Comparison of ENCODE assay signal across 23 cellular contexts in the genomic region with DNA sequence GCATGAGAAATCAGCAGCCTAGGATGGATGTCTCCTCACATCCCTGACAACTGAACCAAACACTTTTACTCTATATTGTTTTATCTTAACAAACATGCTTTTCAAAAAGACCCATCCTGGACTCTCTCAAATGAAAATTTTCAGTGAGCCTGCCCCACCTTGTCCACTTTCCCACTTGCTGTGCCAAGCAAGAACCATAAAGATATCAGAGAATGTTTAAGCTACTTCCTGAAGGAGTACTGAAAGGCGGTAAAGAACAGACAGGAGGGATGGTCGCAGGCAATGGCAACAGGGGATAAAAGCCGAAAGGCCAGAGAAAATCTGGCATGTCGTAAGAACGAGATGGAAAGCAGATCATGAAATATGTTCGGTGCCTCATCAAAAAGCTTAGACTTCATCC. TPM values are rescaled to one million over a fixed set of nuclear protein-coding genes. Genes with fewer than 3 reads are reported as not detected.
A peak's percentile ranks its signal among the peaks of the same experiment; 100 is the strongest.
DNase-seq lines count a peak whose midpoint lies in the region; ATAC-seq, FAIRE-seq and TF ChIP-seq lines count a peak whose summit lies in the region.
"Had no signal": no experiment of that assay in that cellular context is flagged by ENCODE, and none has a peak within 500 bp of the region (broad histone marks: within the 10 kb centered on the region; RNA-seq: fewer than 3 reads in every experiment).

No MANE protein-coding gene starts in this region.

- TF ChIP-seq CTCF in liver (IDR thresholded peaks at IDR 0.05; ENCODE audit: low read depth, low read length, missing input control) (no peak), HepG2 (CRISPR knock-in tag; IDR thresholded peaks at IDR 0.05) (no peak), endothelial cell of umbilical vein (IDR thresholded peaks at IDR 0.05; ENCODE audit: extremely low read depth in 1 of 2, insufficient read depth in 1 of 2, low read depth in 1 of 2, low read length in 2 of 2) (no peak), osteocyte (IDR thresholded peaks at IDR 0.05) (no peak)

- H3K4me2 ChIP-seq in HepG2 (ENCODE audit: low read depth, low read length) (no peak overlapping the region), endothelial cell of umbilical vein (ENCODE audit: insufficient read depth, low read length) (peak overlapping the region; percentile 94)

- H3K4me1 ChIP-seq in liver (ENCODE audit: control insufficient read depth in 4 of 4, insufficient read depth in 4 of 4, low read length in 3 of 4) (peaks cover 0 to 14% (median 7%) of the 10 kb centered on the region in 4 donors), HepG2 (ENCODE audit: insufficient read depth, low read length) (peaks cover 39% of the 10 kb centered on the region), endothelial cell of umbilical vein (ENCODE audit: control insufficient read depth, extremely low read depth, insufficient read depth, low read length) (peaks cover 85% of the 10 kb centered on the region)

- H3K79me2 ChIP-seq in HepG2 (ENCODE audit: insufficient read depth, low read length) (peaks cover 82% of the 10 kb centered on the region), endothelial cell of umbilical vein (ENCODE audit: control insufficient read depth, insufficient read depth, low read length) (peaks cover 90% of the 10 kb centered on the region)

- dilution Hi-C loops in endothelial cell of umbilical vein (cut with MboI; ENCODE audit: extremely low pct_ligation_motif_present, low sequenced_read_pairs), result loop anchor here (25.0 kb wide), 1 partner anchor 267 kb away; no protein-coding TSS in a partner anchor

- H3K27ac ChIP-seq in liver (ENCODE audit: low read depth in 1 of 2, low read length in 2 of 2) (peak overlapping the region; percentile 14 to 39), HepG2 (ENCODE audit: extremely low read length, insufficient read depth, low read length) (no peak overlapping the region), endothelial cell of umbilical vein (ENCODE audit: insufficient read depth, low read depth, low read length) (peak overlapping the region; percentile 63)

- no peak for ATAC-seq in HepG2
- no peak for ATAC-seq in HG03378 (IDR thresholded peaks at IDR 0.05; ENCODE audit: unreplicated experiment)
- ATAC-seq: gastroesophageal sphincter; K562; naive thymus-derived CD4-positive, alpha-beta T cell had no signal

- CTCF ChIA-PET in HepG2 (lab: Yijun Ruan, JAX; ENCODE audit: low intra/inter-chr PET ratio, low total read pairs), result no interaction called here
- CTCF ChIA-PET in endothelial cell of umbilical vein (lab: Charles Lee), result interaction anchor here (0.9 to 3.7 kb wide), 12 partner anchors 10 to 286 kb away, joined by 3 to 34 read pairs (median 6); a partner anchor contains a TSS

- H2AFZ ChIP-seq in HepG2 (ENCODE audit: low read length) (no peak overlapping the region), endothelial cell of umbilical vein (ENCODE audit: low read depth, low read length) (no peak overlapping the region)

- no TSS peak for BruUV-seq in HepG2 (replicated peaks; lab: Mats Ljungman, UMichigan)
- BruUV-seq in endothelial cell of umbilical vein (replicated peaks; lab: Mats Ljungman, UMichigan), result no TSS peak

- POLR2A ChIA-PET in HepG2 (lab: Yijun Ruan, JAX), result no interaction called here
- POLR2A ChIA-PET in endothelial cell of umbilical vein (lab: Charles Lee), result interaction anchor here (1.0 to 2.4 kb wide), 3 partner anchors 10 to 49 kb away, joined by 4 to 17 read pairs (median 5); a partner anchor contains a TSS

- TF ChIP-seq EP300 in HepG2 (IDR thresholded peaks at IDR 0.05; ENCODE audit: low read depth in 2 of 2, low read length in 2 of 2) (no peak), HepG2 (CRISPR knock-in tag; IDR thresholded peaks at IDR 0.05; ENCODE audit: borderline replicate concordance) (no peak)

- peaks cover under 1% of the 10 kb centered on the region for H3K36me3 Mint-ChIP-seq in osteocyte (ENCODE audit: unreplicated experiment)
- H3K36me3 Mint-ChIP-seq: CD4-positive, alpha-beta memory T cell; naive thymus-derived CD4-positive, alpha-beta T cell had no signal

- peaks cover 80% of the 10 kb centered on the region for H3K4me1 Mint-ChIP-seq in osteocyte (ENCODE audit: unreplicated experiment)
- H3K4me1 Mint-ChIP-seq: CD4-positive, alpha-beta memory T cell had no signal

- TF ChIP-seq RAD21 in liver (IDR thresholded peaks at IDR 0.05) (no peak), HepG2 (CRISPR knock-in tag; IDR thresholded peaks at IDR 0.05) (no peak)

- DNase-seq in HepG2 (ENCODE audit: low spot score) (no peak), endothelial cell of umbilical vein (ENCODE audit: low read depth, low spot score) (peak; percentile 34), osteocyte (ENCODE audit: extremely low spot score, unreplicated experiment) (no peak), NCI-H2081 (lab: John Stamatoyannopoulos, UW) (no peak), LoVo (ENCODE audit: low spot score) (no peak), A172 (ENCODE audit: low spot score) (no peak)
- DNase-seq: activated CD4-positive, alpha-beta memory T cell treated with anti-CD3 and anti-CD28 coated beads, Interleukin-2, amount 10 ng/mL, durations not matched to agents 7 days and 5 days; activated naive CD4-positive, alpha-beta T cell treated with anti-CD3 and anti-CD28 coated beads for 36 hours; activated T-cell treated with anti-CD3 and anti-CD28 coated beads, Interleukin-2, amount 50 U/mL, for 1 hour; CD4-positive, alpha-beta memory T cell; DMS79; left lung; naive thymus-derived CD4-positive, alpha-beta T cell; NCI-H1092 treated with DMSO at 0.1 percent for 48 hours; NCI-H526 treated with DMSO at 0.1 percent for 48 hours; SIG-M5; T-helper 2 cell had no signal

- H3K27ac Mint-ChIP-seq in osteocyte (ENCODE audit: unreplicated experiment), result peak overlapping the region; percentile 85
- H3K27ac Mint-ChIP-seq: activated CD4-positive, alpha-beta memory T cell treated with anti-CD3 and anti-CD28 coated beads, Interleukin-2, amount 10 ng/mL, durations not matched to agents 7 days and 5 days; activated naive CD4-positive, alpha-beta T cell treated with anti-CD3 and anti-CD28 coated beads for 36 hours; CD4-positive, alpha-beta memory T cell; dendritic cell treated with granulocyte-macrophage colony-stimulating factor and Interleukin-4, amounts not matched to agents 40 ng/mL and 50 ng/mL, for 4 days; naive thymus-derived CD4-positive, alpha-beta T cell had no signal

- in situ Hi-C loops in HepG2 (cut with HindIII; ENCODE audit: extremely low pct_ligation_motif_present, low pct_unique_long_range_greater_than_20kb), result no loop called here

- H3K9ac ChIP-seq in liver (ENCODE audit: low read depth in 1 of 2, low read length in 2 of 2) (no peak overlapping the region), HepG2 (ENCODE audit: insufficient read depth, low read depth, low read length) (no peak overlapping the region), endothelial cell of umbilical vein (replicated peaks; ENCODE audit: extremely low read depth, insufficient read depth, low read length) (peak overlapping the region; percentile 78)

- no peaks in the 10 kb centered on the region for H3K27me3 Mint-ChIP-seq in osteocyte (ENCODE audit: unreplicated experiment)
- H3K27me3 Mint-ChIP-seq: dendritic cell treated with granulocyte-macrophage colony-stimulating factor and Interleukin-4, amounts not matched to agents 40 ng/mL and 50 ng/mL, for 4 days had no signal

- H3K27me3 ChIP-seq in liver (ENCODE audit: control insufficient read depth in 4 of 4, insufficient read depth in 4 of 4, low read length in 3 of 4) (no peaks in the 10 kb centered on the region), HepG2 (ENCODE audit: control insufficient read depth in 1 of 2, insufficient read depth in 2 of 2, low read length in 2 of 2) (no peaks in the 10 kb centered on the region; a peak in 1 of 5 replicates), endothelial cell of umbilical vein (ENCODE audit: control insufficient read depth in 2 of 2, insufficient read depth in 2 of 2, low read length in 2 of 2) (no peaks in the 10 kb centered on the region)
- H3K27me3 ChIP-seq: gastroesophageal sphincter, left lung had no signal

- H3K4me3 ChIP-seq in liver (ENCODE audit: low read depth in 1 of 3, low read length in 3 of 3), result no peak overlapping the region
- H3K4me3 ChIP-seq in HepG2 (replicated peaks in 1 of 3; ENCODE audit: insufficient read depth in 1 of 3, low read depth in 2 of 3, low read length in 3 of 3), result no peak overlapping the region
- no peak overlapping the region for H3K4me3 ChIP-seq in endothelial cell of umbilical vein (replicated peaks in 1 of 3; ENCODE audit: insufficient read depth in 1 of 3, low read depth in 1 of 3, low read length in 3 of 3)
- H3K4me3 ChIP-seq: gastroesophageal sphincter, K562, left lung, thoracic aorta had no signal

- intact Hi-C loops in HepG2 (cut with micrococcal nuclease; ENCODE audit: unreplicated experiment) (no loop called here), endothelial cell of umbilical vein (cut with micrococcal nuclease) (loop anchor here (1.0 kb wide), 1 partner anchor 44 kb away; no protein-coding TSS in a partner anchor)

- TF ChIP-seq POLR2A in HepG2 (IDR thresholded peaks at IDR 0.05; ENCODE audit: insufficient read depth in 1 of 2, low read depth in 2 of 2, low read length in 2 of 2) (no peak), endothelial cell of umbilical vein (IDR thresholded peaks at IDR 0.05; ENCODE audit: low read depth, low read length) (no peak)

- no peak for FAIRE-seq in HepG2 (lab: Jason Lieb, UNC)
- no peak for FAIRE-seq in endothelial cell of umbilical vein (lab: Jason Lieb, UNC)
- FAIRE-seq: K562 had no signal

- H3K9me3 Mint-ChIP-seq in osteocyte (ENCODE audit: unreplicated experiment), result no peaks in the 10 kb centered on the region
- H3K9me3 Mint-ChIP-seq: activated CD4-positive, alpha-beta memory T cell treated with anti-CD3 and anti-CD28 coated beads, Interleukin-2, amount 10 ng/mL, durations not matched to agents 7 days and 5 days; activated naive CD4-positive, alpha-beta T cell treated with anti-CD3 and anti-CD28 coated beads for 36 hours; CD4-positive, alpha-beta memory T cell; dendritic cell treated with granulocyte-macrophage colony-stimulating factor and Interleukin-4, amounts not matched to agents 40 ng/mL and 50 ng/mL, for 4 days had no signal

- H3K36me3 ChIP-seq in liver (ENCODE audit: control insufficient read depth in 4 of 4, insufficient read depth in 3 of 4, low read depth in 1 of 4, low read length in 3 of 4) (no peaks in the 10 kb centered on the region), HepG2 (replicated peaks in 1 of 2; ENCODE audit: control insufficient read depth in 1 of 2, insufficient read depth in 2 of 2, low read length in 2 of 2) (no peaks in the 10 kb centered on the region), endothelial cell of umbilical vein (ENCODE audit: control insufficient read depth in 2 of 2, extremely low read depth in 1 of 2, insufficient read depth in 2 of 2, low read length in 2 of 2) (no peaks in the 10 kb centered on the region)
- H3K36me3 ChIP-seq: gastroesophageal sphincter, left lung, thoracic aorta had no signal

- no peak overlapping the region for H3K4me3 Mint-ChIP-seq in osteocyte (ENCODE audit: unreplicated experiment)
- H3K4me3 Mint-ChIP-seq: activated CD4-positive, alpha-beta memory T cell treated with anti-CD3 and anti-CD28 coated beads, Interleukin-2, amount 10 ng/mL, durations not matched to agents 7 days and 5 days; activated naive CD4-positive, alpha-beta T cell treated with anti-CD3 and anti-CD28 coated beads for 36 hours; CD4-positive, alpha-beta memory T cell; dendritic cell treated with granulocyte-macrophage colony-stimulating factor and Interleukin-4, amounts not matched to agents 40 ng/mL and 50 ng/mL, for 4 days; naive thymus-derived CD4-positive, alpha-beta T cell had no signal

- 87% methylated on average over 6 of the region's 6 CpGs for WGBS in liver
- 96% methylated on average over 6 of the region's 6 CpGs for WGBS in HepG2 (ENCODE audit: low lambda C conversion rate)

- H3K9me3 ChIP-seq in liver (ENCODE audit: control insufficient read depth in 4 of 4, low read length in 3 of 4) (no peaks in the 10 kb centered on the region), HepG2 (ENCODE audit: low read length) (no peaks in the 10 kb centered on the region), endothelial cell of umbilical vein (replicated peaks; ENCODE audit: control insufficient read depth, insufficient read depth, low read length) (no peaks in the 10 kb centered on the region)
- H3K9me3 ChIP-seq: gastroesophageal sphincter, left lung, thoracic aorta had no signal

- H4K20me1 ChIP-seq in HepG2 (ENCODE audit: insufficient read depth, low read length) (no peaks in the 10 kb centered on the region; the same call in 1 of the 2 replicates), endothelial cell of umbilical vein (replicated peaks; ENCODE audit: control insufficient read depth, extremely low read depth, insufficient read depth, low read length) (no peaks in the 10 kb centered on the region)

- no peaks in the 10 kb centered on the region for H3K9me1 ChIP-seq in endothelial cell of umbilical vein (replicated peaks; ENCODE audit: control insufficient read depth, extremely low read depth, insufficient read depth, low read length)

RNA-seq across cellular contexts. Expression of a gene that starts 10.5 kb away (rescaled TPM):
- total RNA-seq in liver (10 to 100 TPM in 1 of 2 donors, 1 to 10 TPM in 1; 8.8 to 31.5 TPM), HepG2 (2016; rRNA removed; fragmentation: Illumina TruSeq; extraction: Trizol) (17.0 and 19.7 TPM in 2 replicates), endothelial cell of umbilical vein (124 and 162 TPM in 2 replicates), osteocyte (56.2 and 62.0 TPM in 2 replicates)
- polyA plus RNA-seq in liver (10 to 100 TPM in 1 of 2 donors, 1 to 10 TPM in 1; 4.8 to 13.5 TPM), HepG2 (2011; rRNA removed) (9.7 and 11.7 TPM in 2 replicates), endothelial cell of umbilical vein (66.7 and 79.8 TPM in 2 replicates)
- total RNA-seq in HepG2 (2016; cell fraction: cytosol; rRNA removed; fragmentation: Illumina TruSeq; extraction: Trizol; ENCODE audit: low read depth), result 14.9 and 15.5 TPM in 2 replicates
- total RNA-seq in HepG2 (2016; cell fraction: insoluble cytoplasmic fraction; rRNA removed; fragmentation: Illumina TruSeq; extraction: Trizol), result 17.3 and 17.6 TPM in 2 replicates
- 11.9 and 12.0 TPM in 2 replicates for total RNA-seq in HepG2 (2016; cell fraction: membrane; rRNA removed; fragmentation: Illumina TruSeq; extraction: Trizol)
- 35.0 and 35.4 TPM in 2 replicates for total RNA-seq in HepG2 (2016; cell fraction: nucleus; rRNA removed; fragmentation: Illumina TruSeq; extraction: Trizol)
- polyA plus RNA-seq in HepG2 (2011; cell fraction: cytosol; rRNA removed), result 10.4 and 11.7 TPM in 2 replicates
- polyA plus RNA-seq in HepG2 (2011; cell fraction: nucleus; rRNA removed), result 20.4 and 21.7 TPM in 2 replicates
- polyA plus RNA-seq in HepG2 (2012), result 8.9 and 9.8 TPM in 2 replicates
- polyA plus RNA-seq in HepG2 (2016; cell fraction: cytosol; fragmentation: Illumina TruSeq; extraction: Trizol; ENCODE audit: low read depth), result 0.61 and 0.73 TPM in 2 replicates
- polyA plus RNA-seq in HepG2 (2016; cell fraction: insoluble cytoplasmic fraction; fragmentation: Illumina TruSeq; extraction: Trizol; ENCODE audit: low read depth), result 12.6 and 12.9 TPM in 2 replicates
- polyA plus RNA-seq in HepG2 (2016; cell fraction: membrane; fragmentation: Illumina TruSeq; extraction: Trizol; ENCODE audit: low read depth), result 3.0 and 3.5 TPM in 2 replicates
- polyA plus RNA-seq in HepG2 (2016; cell fraction: nucleus; fragmentation: Illumina TruSeq; extraction: Trizol; ENCODE audit: insufficient read depth, low read depth), result 17.6 and 19.8 TPM in 2 replicates
- 15.2 and 41.3 TPM in 2 replicates for polyA minus RNA-seq in HepG2 (2011; rRNA and poly(A)+ RNA removed; ENCODE audit: low replicate concordance)
- 12.6 and 12.7 TPM in 2 replicates for polyA minus RNA-seq in HepG2 (2011; cell fraction: cytosol; rRNA and poly(A)+ RNA removed)
- polyA minus RNA-seq in HepG2 (2011; cell fraction: nucleus; rRNA and poly(A)+ RNA removed), result 42.4 and 49.7 TPM in 2 replicates
- polyA plus RNA-seq in endothelial cell of umbilical vein (2011; cell fraction: cytosol; rRNA removed), result 76.8 and 80.8 TPM in 2 replicates
- 189 and 206 TPM in 2 replicates for polyA plus RNA-seq in endothelial cell of umbilical vein (2011; cell fraction: nucleus; rRNA removed)
- 103 and 128 TPM in 2 replicates for polyA plus RNA-seq in endothelial cell of umbilical vein (2012)
- polyA minus RNA-seq in endothelial cell of umbilical vein, result 174 and 191 TPM in 2 replicates
- polyA minus RNA-seq in endothelial cell of umbilical vein (2011; cell fraction: cytosol; rRNA and poly(A)+ RNA removed), result 6.2 TPM
- 240 and 313 TPM in 2 replicates for polyA minus RNA-seq in endothelial cell of umbilical vein (2011; cell fraction: nucleus; rRNA and poly(A)+ RNA removed)
- 49.1 and 56.8 TPM in 2 replicates for total RNA-seq in A172 (2014; rRNA removed; shearing (Covaris generic))
- polyA plus RNA-seq: CD4-positive, alpha-beta memory T cell; naive thymus-derived CD4-positive, alpha-beta T cell had no signal

RNA-seq across cellular contexts. Expression of a gene that starts 52.9 kb away (rescaled TPM):
- total RNA-seq in liver (under 1 TPM; 0.51 to 0.75 TPM), HepG2 (2016; rRNA removed; fragmentation: Illumina TruSeq; extraction: Trizol) (not detected in 2 replicates), endothelial cell of umbilical vein (328 and 501 TPM in 2 replicates), osteocyte (167 and 168 TPM in 2 replicates)
- polyA plus RNA-seq in liver (1 to 10 TPM in 1 of 2 donors, under 1 TPM in 1; 0.65 to 2.6 TPM), HepG2 (2011; rRNA removed) (not detected in 2 replicates), endothelial cell of umbilical vein (915 and 1,128 TPM in 2 replicates)
- not detected in 2 replicates for total RNA-seq in HepG2 (2016; cell fraction: cytosol; rRNA removed; fragmentation: Illumina TruSeq; extraction: Trizol; ENCODE audit: low read depth)
- 0.13 TPM in 1 of 2 replicates, not detected in the other for total RNA-seq in HepG2 (2016; cell fraction: insoluble cytoplasmic fraction; rRNA removed; fragmentation: Illumina TruSeq; extraction: Trizol)
- total RNA-seq in HepG2 (2016; cell fraction: membrane; rRNA removed; fragmentation: Illumina TruSeq; extraction: Trizol), result not detected in 2 replicates
- total RNA-seq in HepG2 (2016; cell fraction: nucleus; rRNA removed; fragmentation: Illumina TruSeq; extraction: Trizol), result not detected in 2 replicates
- 0.08 and 0.13 TPM in 2 replicates for polyA plus RNA-seq in HepG2 (2011; cell fraction: cytosol; rRNA removed)
- polyA plus RNA-seq in HepG2 (2011; cell fraction: nucleus; rRNA removed), result 0.29 and 0.45 TPM in 2 replicates
- polyA plus RNA-seq in HepG2 (2012), result not detected in 2 replicates
- not detected in 2 replicates for polyA plus RNA-seq in HepG2 (2016; cell fraction: cytosol; fragmentation: Illumina TruSeq; extraction: Trizol; ENCODE audit: low read depth)
- not detected in 2 replicates for polyA plus RNA-seq in HepG2 (2016; cell fraction: insoluble cytoplasmic fraction; fragmentation: Illumina TruSeq; extraction: Trizol; ENCODE audit: low read depth)
- 0.21 TPM in 1 of 2 replicates, not detected in the other for polyA plus RNA-seq in HepG2 (2016; cell fraction: membrane; fragmentation: Illumina TruSeq; extraction: Trizol; ENCODE audit: low read depth)
- polyA plus RNA-seq in HepG2 (2016; cell fraction: nucleus; fragmentation: Illumina TruSeq; extraction: Trizol; ENCODE audit: insufficient read depth, low read depth), result not detected in 2 replicates
- polyA minus RNA-seq in HepG2 (2011; rRNA and poly(A)+ RNA removed; ENCODE audit: low replicate concordance), result not detected in 2 replicates
- polyA minus RNA-seq in HepG2 (2011; cell fraction: cytosol; rRNA and poly(A)+ RNA removed), result not detected in 2 replicates
- not detected in 2 replicates for polyA minus RNA-seq in HepG2 (2011; cell fraction: nucleus; rRNA and poly(A)+ RNA removed)
- polyA plus RNA-seq in endothelial cell of umbilical vein (2011; cell fraction: cytosol; rRNA removed), result 796 and 883 TPM in 2 replicates
- 1,314 and 1,532 TPM in 2 replicates for polyA plus RNA-seq in endothelial cell of umbilical vein (2011; cell fraction: nucleus; rRNA removed)
- 549 and 657 TPM in 2 replicates for polyA plus RNA-seq in endothelial cell of umbilical vein (2012)
- polyA minus RNA-seq in endothelial cell of umbilical vein, result 243 and 281 TPM in 2 replicates
- polyA minus RNA-seq in endothelial cell of umbilical vein (2011; cell fraction: cytosol; rRNA and poly(A)+ RNA removed), result not detected
- 91.5 and 114 TPM in 2 replicates for polyA minus RNA-seq in endothelial cell of umbilical vein (2011; cell fraction: nucleus; rRNA and poly(A)+ RNA removed)
- total RNA-seq in A172 (2014; rRNA removed; shearing (Covaris generic)), result 2,111 and 2,441 TPM in 2 replicates
- total RNA-seq: activated CD4-positive, alpha-beta memory T cell treated with anti-CD3 and anti-CD28 coated beads, Interleukin-2, amount 10 ng/mL, durations not matched to agents 7 days and 5 days had no signal
- polyA plus RNA-seq: CD4-positive, alpha-beta memory T cell; K562; naive thymus-derived CD4-positive, alpha-beta T cell had no signal

Comparison
In these comparisons a context has a peak if more than half of its experiments do, and no peak if none do; other contexts are left out.
1. RNA of a gene that starts 52.9 kb away (total RNA-seq): 2,111 to 2,441 TPM in A172, 328 to 501 TPM in endothelial cell of umbilical vein and 167 to 168 TPM in osteocyte; 0.51 to 0.75 TPM in liver and 0.13 TPM in HepG2; every median in the first group is over 10 times any median in the second.